Comparison of ENCODE assay signal across 16 cellular contexts in the genomic region with DNA sequence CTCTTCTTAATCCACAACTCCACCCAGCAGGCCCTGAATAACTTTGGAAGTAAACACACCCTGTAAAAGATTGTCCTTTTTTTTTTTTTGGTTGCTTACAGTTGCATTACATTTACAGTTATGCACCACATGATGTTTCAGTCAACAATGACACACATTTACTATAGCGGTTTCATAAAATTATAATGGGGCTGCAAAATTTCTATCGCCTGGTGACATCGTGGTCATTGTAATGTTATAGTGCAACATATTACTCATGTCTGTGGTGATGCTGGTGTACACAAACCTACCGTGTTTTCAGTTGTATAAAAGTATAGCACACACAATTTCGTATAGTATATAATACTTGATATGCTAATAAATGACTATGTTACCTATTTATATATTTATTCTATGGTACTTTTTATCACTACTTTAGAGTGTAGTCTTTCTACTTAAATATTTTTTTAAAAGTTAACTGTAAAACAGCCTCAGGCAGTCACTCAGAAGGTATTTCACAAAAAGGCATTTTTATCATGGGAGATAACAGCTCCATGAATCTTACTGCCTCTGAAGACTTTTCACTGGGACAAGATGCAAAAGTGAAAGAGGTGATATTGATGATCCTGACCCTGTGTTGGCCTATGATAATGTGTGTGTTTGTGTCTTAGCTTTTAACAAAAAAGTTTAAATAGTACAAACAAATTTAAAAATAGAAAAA.
DNase-seq lines count a peak whose midpoint lies in the region; ATAC-seq and TF ChIP-seq lines count a peak whose summit lies in the region.
"Had no signal": no experiment of that assay in that cellular context is flagged by ENCODE, and none has a peak within 500 bp of the region (broad histone marks: within the 10 kb centered on the region; RNA-seq: fewer than 3 reads in every experiment).

No MANE protein-coding gene starts in this region.

- TF ChIP-seq CTCF in Panc1 (IDR thresholded peaks at IDR 0.05) = no peak
- TF ChIP-seq CTCF in mammary epithelial cell (conservative IDR thresholded peaks at IDR 0.05 in 1 of 2, IDR thresholded peaks at IDR 0.05 in 1 of 2; ENCODE audit: extremely low read depth in 1 of 2, insufficient read depth in 1 of 2, low read depth in 1 of 2, low read length in 2 of 2) = no peak
- TF ChIP-seq CTCF in mesothelial cell of epicardium (IDR thresholded peaks at IDR 0.05; ENCODE audit: unreplicated experiment) = no peak
- no peak for TF ChIP-seq CTCF in spleen (IDR thresholded peaks at IDR 0.05 in 8 of 11, conservative IDR thresholded peaks at IDR 0.05 in 3 of 11)
- TF ChIP-seq CTCF in activated CD8-positive, alpha-beta T cell treated with anti-CD3 and anti-CD28 coated beads for 36 hours (IDR thresholded peaks at IDR 0.05) = no peak
- TF ChIP-seq CTCF in GM23338 (conservative IDR thresholded peaks at IDR 0.05; ENCODE audit: low read depth in 2 of 2) = no peak

- in situ Hi-C loops in Panc1 (cut with HindIII; ENCODE audit: low pct_unique_long_range_greater_than_20kb, low sequenced_read_pairs) (no loop called here), mammary epithelial cell (cut with MboI; ENCODE audit: low sequenced_read_pairs in 2 of 2) (no loop called here)

- intact Hi-C loops in Panc1 (cut with micrococcal nuclease; ENCODE audit: unreplicated experiment) (no loop called here), mammary epithelial cell (cut with micrococcal nuclease) (no loop called here), spleen (cut with DNase I; ENCODE audit: low total_unique reads) (no loop called here)
- intact Hi-C loops in activated CD8-positive, alpha-beta T cell treated with anti-CD3 and anti-CD28 coated beads for 36 hours (cut with micrococcal nuclease) = no loop called here

- H3K27ac ChIP-seq in Panc1 (ENCODE audit: low read length) (no peak overlapping the region), mammary epithelial cell (ENCODE audit: insufficient read depth, low read depth, low read length) (no peak overlapping the region), spleen (no peak overlapping the region), GM23338 (ENCODE audit: low read depth) (no peak overlapping the region)
- H3K27ac ChIP-seq: BLaER1 had no signal

- no peak overlapping the region for H2AFZ ChIP-seq in mammary epithelial cell (ENCODE audit: low read depth, low read length)
- H2AFZ ChIP-seq in GM23338 = no peak overlapping the region

- dilution Hi-C loops in mammary epithelial cell (cut with HindIII; ENCODE audit: low sequenced_read_pairs) = no loop called here

- H3K36me3 ChIP-seq in Panc1 (ENCODE audit: control insufficient read depth, insufficient read depth, low read length) (no peaks in the 10 kb centered on the region), mammary epithelial cell (ENCODE audit: insufficient read depth, low read length) (no peaks in the 10 kb centered on the region), spleen (no peaks in the 10 kb centered on the region), GM23338 (ENCODE audit: insufficient read depth) (no peaks in the 10 kb centered on the region), H7 (replicated peaks; ENCODE audit: control insufficient read depth, insufficient read depth, low read length) (no peaks in the 10 kb centered on the region)
- H3K36me3 ChIP-seq: BLaER1 had no signal

- H3K4me3 ChIP-seq in Panc1 (ENCODE audit: low read depth in 2 of 2, low read length in 2 of 2) (no peak overlapping the region), mammary epithelial cell (replicated peaks in 1 of 3; ENCODE audit: insufficient read depth in 1 of 3, low read depth in 2 of 3, low read length in 3 of 3) (no peak overlapping the region), spleen (no peak overlapping the region), GM23338 (no peak overlapping the region), H7 (ENCODE audit: insufficient read depth, low read depth, low read length) (no peak overlapping the region)
- H3K4me3 ChIP-seq: BLaER1 had no signal

- H3K4me3 Mint-ChIP-seq in mesothelial cell of epicardium = no peak overlapping the region
- no peak overlapping the region for H3K4me3 Mint-ChIP-seq in activated CD8-positive, alpha-beta T cell treated with anti-CD3 and anti-CD28 coated beads for 36 hours
- H3K4me3 Mint-ChIP-seq in GM23338 = no peak overlapping the region
- H3K4me3 Mint-ChIP-seq: CD8-positive, alpha-beta memory T cell had no signal

- H3K9me2 ChIP-seq in GM23338 (ENCODE audit: insufficient read depth) = no peaks in the 10 kb centered on the region

- H3K9me3 Mint-ChIP-seq in mesothelial cell of epicardium = peaks cover 5% of the 10 kb centered on the region
- H3K9me3 Mint-ChIP-seq in activated CD8-positive, alpha-beta T cell treated with anti-CD3 and anti-CD28 coated beads for 36 hours = peaks cover 5% of the 10 kb centered on the region
- H3K9me3 Mint-ChIP-seq in GM23338 = no peaks in the 10 kb centered on the region

- H3K4me1 ChIP-seq in Panc1 (ENCODE audit: control insufficient read depth, insufficient read depth, low read length) (no peaks in the 10 kb centered on the region), mammary epithelial cell (ENCODE audit: insufficient read depth, low read length) (peaks cover 18% of the 10 kb centered on the region), spleen (no peaks in the 10 kb centered on the region), GM23338 (ENCODE audit: insufficient read depth) (peaks cover 15% of the 10 kb centered on the region)
- H3K4me1 ChIP-seq: BLaER1, Caco-2 had no signal

- TF ChIP-seq POLR2A in spleen (IDR thresholded peaks at IDR 0.05) = no peak

- H4K20me1 ChIP-seq in mammary epithelial cell (ENCODE audit: insufficient read depth, low read length) = no peaks in the 10 kb centered on the region
- no peaks in the 10 kb centered on the region for H4K20me1 ChIP-seq in GM23338 (replicated peaks; ENCODE audit: insufficient read depth)
- H4K20me1 ChIP-seq: BLaER1 had no signal

- ATAC-seq in Panc1 (no peak), GM23338 (no peak)
- ATAC-seq in activated CD8-positive, alpha-beta T cell treated with anti-CD3 and anti-CD28 coated beads for 36 hours = no peak
- ATAC-seq: HCT116 had no signal

- no peaks in the 10 kb centered on the region for H3K79me2 ChIP-seq in mammary epithelial cell (ENCODE audit: insufficient read depth, low read length)
- no peaks in the 10 kb centered on the region for H3K79me2 ChIP-seq in GM23338 (replicated peaks; ENCODE audit: insufficient read depth)

- H3K9me3 ChIP-seq in Panc1 (ENCODE audit: control insufficient read depth, insufficient read depth, low read depth, low read length) (no peaks in the 10 kb centered on the region), mammary epithelial cell (replicated peaks; ENCODE audit: insufficient read depth, low read length) (no peaks in the 10 kb centered on the region), spleen (no peaks in the 10 kb centered on the region)
- H3K9me3 ChIP-seq: BLaER1, Caco-2 had no signal

- H3K36me3 Mint-ChIP-seq in mesothelial cell of epicardium (no peaks in the 10 kb centered on the region), GM23338 (ENCODE audit: low read depth) (no peaks in the 10 kb centered on the region)
- no peaks in the 10 kb centered on the region for H3K36me3 Mint-ChIP-seq in activated CD8-positive, alpha-beta T cell treated with anti-CD3 and anti-CD28 coated beads for 36 hours (ENCODE audit: low read depth)
- H3K36me3 Mint-ChIP-seq: CD8-positive, alpha-beta memory T cell had no signal

- H3K27me3 Mint-ChIP-seq in mesothelial cell of epicardium (ENCODE audit: low read depth) (no peaks in the 10 kb centered on the region), GM23338 (ENCODE audit: insufficient read depth, low read depth, poor library complexity) (no peaks in the 10 kb centered on the region)
- H3K27me3 Mint-ChIP-seq in activated CD8-positive, alpha-beta T cell treated with anti-CD3 and anti-CD28 coated beads for 36 hours = no peaks in the 10 kb centered on the region
- H3K27me3 Mint-ChIP-seq: CD8-positive, alpha-beta memory T cell had no signal

- H3K27ac Mint-ChIP-seq in mesothelial cell of epicardium = peak overlapping the region; percentile 5
- H3K27ac Mint-ChIP-seq in activated CD8-positive, alpha-beta T cell treated with anti-CD3 and anti-CD28 coated beads for 36 hours = no peak overlapping the region
- no peak overlapping the region for H3K27ac Mint-ChIP-seq in GM23338
- H3K27ac Mint-ChIP-seq: CD8-positive, alpha-beta memory T cell had no signal

- CTCF ChIA-PET in Panc1 (lab: Charles Lee) (no interaction called here), mammary epithelial cell (lab: Charles Lee; ENCODE audit: low non-redundant PET) (no interaction called here)
- CTCF ChIA-PET in activated CD8-positive, alpha-beta T cell treated with anti-CD3 and anti-CD28 coated beads for 36 hours (lab: Charles Lee) = no interaction called here

- DNase-seq in H4 (ENCODE audit: low spot score) (peak; percentile 53), Panc1 (ENCODE audit: low read depth, low spot score) (peak; percentile 91), mammary epithelial cell (peak; percentile 12), mesothelial cell of epicardium (ENCODE audit: low spot score in 2 of 2, unreplicated experiment in 2 of 2) (no peak), spleen (no peak), GM23338 (ENCODE audit: low spot score) (no peak), H7 (no peak)
- DNase-seq in activated CD8-positive, alpha-beta T cell treated with anti-CD3 and anti-CD28 coated beads for 36 hours = no peak
- DNase-seq: 8988T; AML-193; Caco-2; CD8-positive, alpha-beta memory T cell; DND-41; GDM1 had no signal

- H3F3A ChIP-seq in GM23338 (replicated peaks; ENCODE audit: low read depth) = no peaks in the 10 kb centered on the region

- H3K27me3 ChIP-seq in Panc1 (ENCODE audit: control insufficient read depth, insufficient read depth, low read length) = no peaks in the 10 kb centered on the region
- no peaks in the 10 kb centered on the region for H3K27me3 ChIP-seq in mammary epithelial cell (ENCODE audit: insufficient read depth, low read length)
- H3K27me3 ChIP-seq in spleen (replicated peaks in 1 of 7) = no peaks in the 10 kb centered on the region
- no peaks in the 10 kb centered on the region for H3K27me3 ChIP-seq in GM23338 (ENCODE audit: insufficient read depth)
- H3K27me3 ChIP-seq in H7 (ENCODE audit: control insufficient read depth, insufficient read depth, low read length) = no peaks in the 10 kb centered on the region
- H3K27me3 ChIP-seq: BLaER1 had no signal

- H3K4me2 ChIP-seq in mammary epithelial cell (ENCODE audit: insufficient read depth, low read depth, low read length) (no peak overlapping the region), GM23338 (no peak overlapping the region)
- H3K4me2 ChIP-seq: BLaER1 had no signal

- H3K9ac ChIP-seq in mammary epithelial cell (ENCODE audit: insufficient read depth, low read length) = no peak overlapping the region
- H3K9ac ChIP-seq: BLaER1 had no signal

- POLR2A ChIA-PET in Panc1 (lab: Charles Lee) = no interaction called here
- POLR2A ChIA-PET in activated CD8-positive, alpha-beta T cell treated with anti-CD3 and anti-CD28 coated beads for 36 hours (lab: Charles Lee) = no interaction called here

- WGBS in mammary epithelial cell (ENCODE audit: low coverage, missing lambda C conversion rate) = 69% methylated on average over 5 of the region's 5 CpGs
- 72 to 91% (median 83%) methylated on average over 5 of the region's 5 CpGs for WGBS in spleen, 5 donors

- no TSS peak for BruUV-seq in Panc1 (replicated peaks; lab: Mats Ljungman, UMichigan)
- no TSS peak for BruUV-seq in mammary epithelial cell (replicated peaks; lab: Mats Ljungman, UMichigan)

- H3K4me1 Mint-ChIP-seq in mesothelial cell of epicardium (peaks cover 9% of the 10 kb centered on the region), GM23338 (peaks cover 18% of the 10 kb centered on the region)
- H3K4me1 Mint-ChIP-seq in activated CD8-positive, alpha-beta T cell treated with anti-CD3 and anti-CD28 coated beads for 36 hours (ENCODE audit: low read depth) = no peaks in the 10 kb centered on the region
- H3K4me1 Mint-ChIP-seq: CD8-positive, alpha-beta memory T cell had no signal

Comparison
In these comparisons a context has a peak if more than half of its experiments do, and no peak if none do; other contexts are left out.
1. DNase-seq: peak in H4 (single experiment), Panc1 (single experiment) and mammary epithelial cell (single experiment); none in mesothelial cell of epicardium (0 of 2), spleen (single experiment), activated CD8-positive, alpha-beta T cell treated with anti-CD3 and anti-CD28 coated beads for 36 hours (single experiment), GM23338 (single experiment) and H7 (single experiment).